24 cellular contexts compared by ENCODE assay signal in genomic region chr2:100781009-100781325, GRCh38.
"Had no signal": no experiment of that assay in that cellular context is flagged by ENCODE, and none has a peak within 500 bp of the region (broad histone marks: within the 10 kb centered on the region; RNA-seq: fewer than 3 reads in every experiment).

No MANE protein-coding gene starts in this region.

- H3K27me3 Mint-ChIP-seq: activated naive CD8-positive, alpha-beta T cell; brain had no signal

- H3K4me1 Mint-ChIP-seq: stimulated activated naive B cell treated with anti-CD40 and anti-IgM and Interleukin-4, amounts not matched to agents 10 μg/mL and 1 μg/mL and 100 μg/mL, for 72 hours had no signal

- H3K36me3 ChIP-seq: esophagus muscularis mucosa, heart left ventricle, left lung, neutrophil, prostate gland, stomach, thyroid gland, upper lobe of right lung had no signal

- H3K4me1 ChIP-seq: upper lobe of right lung had no signal

- DNase-seq: activated CD4-positive, alpha-beta T cell treated with anti-CD3 and anti-CD28 coated beads for 4 hours; activated CD4-positive, alpha-beta T cell treated with anti-CD3 and anti-CD28 coated beads, Interleukin-2, amount 50 U/mL, for 48 hours; activated CD8-positive, alpha-beta memory T cell treated with anti-CD3 and anti-CD28 coated beads for 24 hours; activated effector memory CD4-positive, alpha-beta T cell treated with Interleukin-2 at 50 U/mL for 16 hours; activated naive CD4-positive, alpha-beta T cell treated with Interleukin-2 at 50 U/mL for 16 hours; left lung; stimulated activated CD4-positive, alpha-beta T cell treated with anti-CD3 and anti-CD28 coated beads, Interleukin-15, amount 100 ng/mL, for 24 hours; stimulated activated CD4-positive, alpha-beta T cell treated with anti-CD3 and anti-CD28 coated beads, Interleukin-2, amount 100 ng/mL, for 24 hours; stimulated activated naive B cell treated with anti-CD40 and anti-IgM and Interleukin-4, amounts not matched to agents 10 μg/mL and 1 μg/mL and 100 μg/mL, for 72 hours; stomach; T-helper 9 cell; thyroid gland; upper lobe of right lung had no signal

- H3K27ac Mint-ChIP-seq: activated naive CD8-positive, alpha-beta T cell; stimulated activated naive B cell treated with anti-CD40 and anti-IgM and Interleukin-4, amounts not matched to agents 10 μg/mL and 1 μg/mL and 100 μg/mL, for 72 hours; T-helper 1 cell treated with Interleukin-12 subunit alpha and Interleukin-12 subunit beta and Interleukin-4 antibody, amounts not matched to agents 30 μg/mL and 1 μg/mL, for 36 hours had no signal

- H3K27ac ChIP-seq: left lung, neutrophil, prostate gland, thyroid gland, VCaP had no signal

- H3K4me3 Mint-ChIP-seq: activated naive CD8-positive, alpha-beta T cell; brain; nephron; stimulated activated naive B cell treated with anti-CD40 and anti-IgM and Interleukin-4, amounts not matched to agents 10 μg/mL and 1 μg/mL and 100 μg/mL, for 72 hours; T-helper 1 cell treated with Interleukin-12 subunit alpha and Interleukin-12 subunit beta and Interleukin-4 antibody, amounts not matched to agents 30 μg/mL and 1 μg/mL, for 36 hours had no signal

- H3K9me3 Mint-ChIP-seq: brain; nephron; stimulated activated naive B cell treated with anti-CD40 and anti-IgM and Interleukin-4, amounts not matched to agents 10 μg/mL and 1 μg/mL and 100 μg/mL, for 72 hours; T-helper 1 cell treated with Interleukin-12 subunit alpha and Interleukin-12 subunit beta and Interleukin-4 antibody, amounts not matched to agents 30 μg/mL and 1 μg/mL, for 36 hours had no signal

- FAIRE-seq: TTC549 had no signal

- H3K36me3 Mint-ChIP-seq: activated naive CD8-positive, alpha-beta T cell; brain; stimulated activated naive B cell treated with anti-CD40 and anti-IgM and Interleukin-4, amounts not matched to agents 10 μg/mL and 1 μg/mL and 100 μg/mL, for 72 hours had no signal

- H3K27me3 ChIP-seq: esophagus muscularis mucosa, foreskin keratinocyte, heart left ventricle, left lung, stomach, thyroid gland, upper lobe of right lung had no signal

- H3K9me3 ChIP-seq: esophagus muscularis mucosa, heart left ventricle, left lung, neutrophil, prostate gland, stomach, thyroid gland, upper lobe of right lung had no signal

- H3K4me3 ChIP-seq: esophagus muscularis mucosa, heart left ventricle, left lung, prostate gland, stomach, thyroid gland, upper lobe of right lung had no signal

- ATAC-seq: stimulated activated naive B cell treated with anti-CD40 and anti-IgM and Interleukin-4, amounts not matched to agents 10 μg/mL and 1 μg/mL and 100 μg/mL, for 72 hours had no signal
